In the genomic region with DNA sequence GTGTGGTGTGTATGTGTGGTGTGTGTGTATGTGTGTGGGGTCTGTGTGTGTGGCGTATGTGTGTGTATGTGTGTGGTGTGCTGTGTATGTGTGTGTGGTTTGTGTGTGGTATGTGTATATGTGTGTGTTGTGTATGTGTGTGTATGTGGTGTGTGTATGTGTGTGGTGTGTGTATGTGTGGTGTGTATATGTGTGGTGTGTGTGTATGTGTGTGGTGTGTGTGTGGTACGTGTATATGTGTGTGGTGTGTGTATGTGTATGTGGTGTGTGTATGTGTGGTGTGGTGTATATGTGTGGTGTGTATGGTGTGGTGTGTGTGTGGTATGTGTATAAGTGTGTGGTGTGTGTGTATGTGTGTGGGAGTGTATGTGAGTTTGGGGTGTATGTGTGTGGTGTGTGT, we compare ENCODE assay signal across 22 cellular contexts.
"Had no signal": no experiment of that assay in that cellular context is flagged by ENCODE, and none has a peak within 500 bp of the region (broad histone marks: within the 10 kb centered on the region; RNA-seq: fewer than 3 reads in every experiment).

No MANE protein-coding gene starts in this region.

- H2AFZ ChIP-seq: hepatocyte had no signal

- FAIRE-seq: kidney had no signal

- H3K36me3 ChIP-seq: colonic mucosa, gastroesophageal sphincter, heart left ventricle, ovary, spleen, suprapubic skin, transverse colon had no signal

- ATAC-seq: effector memory CD8-positive, alpha-beta T cell; foreskin keratinocyte; gastroesophageal sphincter; left lobe of liver; naive thymus-derived CD8-positive, alpha-beta T cell; psoas muscle; right cardiac atrium; stimulated activated naive B cell treated with anti-CD40 and anti-IgM and Interleukin-4, amounts not matched to agents 10 μg/mL and 1 μg/mL and 100 μg/mL, for 72 hours had no signal

- DNase-seq: colonic mucosa; effector memory CD8-positive, alpha-beta T cell; foreskin keratinocyte; heart left ventricle; kidney; mesendoderm; midbrain; naive thymus-derived CD8-positive, alpha-beta T cell; nephron progenitor cell; occipital lobe; ovary; posterior cingulate gyrus; psoas muscle; right cardiac atrium; spleen; stimulated activated naive B cell treated with anti-CD40 and anti-IgM and Interleukin-4, amounts not matched to agents 10 μg/mL and 1 μg/mL and 100 μg/mL, for 72 hours; transverse colon had no signal

- H3K4me2 ChIP-seq: hepatocyte had no signal

- H3K4me3 ChIP-seq: colonic mucosa, gastroesophageal sphincter, heart left ventricle, hepatocyte, ovary, psoas muscle, skin epidermis, spleen, suprapubic skin, transverse colon had no signal

- H3K79me2 ChIP-seq: hepatocyte had no signal

- H3K27me3 ChIP-seq: colonic mucosa, foreskin keratinocyte, gastroesophageal sphincter, heart left ventricle, hepatocyte, ovary, spleen, suprapubic skin, transverse colon had no signal

- H3K9me3 ChIP-seq: colonic mucosa, gastroesophageal sphincter, ovary, psoas muscle, transverse colon had no signal

- H3K27ac ChIP-seq: colonic mucosa, foreskin keratinocyte, gastroesophageal sphincter, heart left ventricle, hepatocyte, ovary, psoas muscle, skin epidermis, spleen, suprapubic skin, transverse colon had no signal

- H3K4me1 ChIP-seq: colonic mucosa, foreskin keratinocyte, gastroesophageal sphincter, heart left ventricle, psoas muscle, spleen, suprapubic skin, transverse colon had no signal
